Comparison of ENCODE assay signal across 8 cellular contexts in the genomic region with DNA sequence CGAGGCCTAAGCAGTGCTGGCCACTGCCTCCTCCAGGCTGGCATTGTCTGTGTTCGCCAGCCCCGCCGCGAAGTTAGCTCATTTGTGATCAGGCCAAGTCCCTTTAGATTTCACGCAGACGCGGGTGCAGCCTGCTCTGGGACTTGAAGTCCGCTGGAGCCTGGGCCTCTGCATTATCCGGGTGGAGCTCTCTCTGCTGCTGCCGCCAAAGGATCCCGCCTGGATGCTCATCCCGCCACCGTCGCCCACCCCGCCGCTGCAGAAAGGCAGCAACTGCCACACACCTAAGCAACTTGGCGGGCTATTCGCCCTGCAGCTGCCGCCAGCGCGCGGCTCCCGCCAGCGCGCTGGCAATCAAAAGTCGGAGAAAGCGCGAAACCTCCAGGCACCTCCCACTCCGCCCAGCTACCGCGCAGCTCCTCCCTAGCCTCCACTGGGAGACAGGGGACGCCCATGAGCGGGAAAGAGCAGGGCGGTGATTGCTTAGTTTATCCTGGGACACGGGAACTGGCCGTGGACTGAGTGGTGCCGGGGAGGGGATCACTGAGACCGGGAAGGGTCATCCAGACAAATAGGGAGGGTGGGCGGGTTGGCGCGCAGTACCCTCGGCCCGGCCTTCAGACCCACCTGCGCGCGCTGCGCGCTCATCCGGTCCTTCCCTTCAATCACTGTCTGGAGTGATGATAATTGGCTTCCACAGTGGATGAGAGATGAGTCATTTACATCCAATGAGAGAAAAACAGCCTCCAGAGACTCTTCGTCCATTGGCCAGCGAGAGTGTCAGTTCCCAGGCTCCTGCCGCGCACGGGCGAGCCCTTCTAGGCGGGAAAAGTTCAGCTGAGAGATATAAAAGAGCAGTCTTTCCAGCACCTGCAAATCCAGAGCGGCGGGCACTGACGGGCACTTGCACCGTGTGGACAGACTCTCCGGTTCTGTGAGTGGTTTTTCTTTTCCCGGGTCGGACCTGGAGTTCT. TPM values are rescaled to one million over a fixed set of nuclear protein-coding genes. Genes with fewer than 3 reads are reported as not detected.
DNase-seq lines count a peak whose midpoint lies in the region; ATAC-seq, FAIRE-seq and TF ChIP-seq lines count a peak whose summit lies in the region.

A gene with protein sequence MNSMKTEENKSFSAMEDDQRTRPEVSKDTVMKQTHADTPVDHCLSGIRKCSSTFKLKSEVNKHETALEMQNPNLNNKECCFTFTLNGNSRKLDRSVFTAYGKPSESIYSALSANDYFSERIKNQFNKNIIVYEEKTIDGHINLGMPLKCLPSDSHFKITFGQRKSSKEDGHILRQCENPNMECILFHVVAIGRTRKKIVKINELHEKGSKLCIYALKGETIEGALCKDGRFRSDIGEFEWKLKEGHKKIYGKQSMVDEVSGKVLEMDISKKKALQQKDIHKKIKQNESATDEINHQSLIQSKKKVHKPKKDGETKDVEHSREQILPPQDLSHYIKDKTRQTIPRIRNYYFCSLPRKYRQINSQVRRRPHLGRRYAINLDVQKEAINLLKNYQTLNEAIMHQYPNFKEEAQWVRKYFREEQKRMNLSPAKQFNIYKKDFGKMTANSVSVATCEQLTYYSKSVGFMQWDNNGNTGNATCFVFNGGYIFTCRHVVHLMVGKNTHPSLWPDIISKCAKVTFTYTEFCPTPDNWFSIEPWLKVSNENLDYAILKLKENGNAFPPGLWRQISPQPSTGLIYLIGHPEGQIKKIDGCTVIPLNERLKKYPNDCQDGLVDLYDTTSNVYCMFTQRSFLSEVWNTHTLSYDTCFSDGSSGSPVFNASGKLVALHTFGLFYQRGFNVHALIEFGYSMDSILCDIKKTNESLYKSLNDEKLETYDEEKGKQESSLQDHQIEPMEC (plus strand): TSS at position 875 of the 974 bp plus-strand sequence. CDS start 2,389 bp downstream, outside the sequence.

- H3K27me3 Mint-ChIP-seq in neural progenitor cell (ENCODE audit: insufficient read depth, low read depth), result peaks cover 15% of the 10 kb centered on the region

- TF ChIP-seq POLR2A in thyroid gland (IDR thresholded peaks at IDR 0.05), result no peak

- H3K4me1 ChIP-seq in KMS-11 (ENCODE audit: low read depth, poor library complexity, severe bottlenecking), result peaks cover 62% of the 10 kb centered on the region
- H3K4me1 ChIP-seq in neural progenitor cell, result peaks cover 17% of the 10 kb centered on the region
- H3K4me1 ChIP-seq in thyroid gland, result peaks cover 9 to 14% of the 10 kb centered on the region in 2 donors

- H3K9me3 ChIP-seq in neural progenitor cell (ENCODE audit: low read depth), result no peaks in the 10 kb centered on the region
- no peaks in the 10 kb centered on the region for H3K9me3 ChIP-seq in thyroid gland

- H3K4me3 Mint-ChIP-seq in neural progenitor cell, result peak within 1 kb of the TSS; percentile 88

- DNase-seq in EH (ENCODE audit: low read depth) (peak; percentile 93), RPMI8226 (peak; percentile 92), activated gamma-delta T cell (lab: John Stamatoyannopoulos, UW) (peak; percentile 24), frontal cortex (ENCODE audit: low spot score in 2 of 2) (peak; percentile 72 to 81), neural progenitor cell (ENCODE audit: low spot score) (peak; percentile 91), thyroid gland (peak; percentile 81)

- WGBS in thyroid gland, 2 donors, result 1 to 3% methylated on average over 33 to 51 of the region's 64 CpGs

- H2AFZ ChIP-seq in KMS-11 (ENCODE audit: low read depth) (peak within 1 kb of the TSS; percentile 75), neural progenitor cell (replicated peaks) (peak within 1 kb of the TSS; percentile 83)

- H4K20me1 ChIP-seq in KMS-11 (ENCODE audit: insufficient read depth), result no peaks in the 10 kb centered on the region
- H4K20me1 ChIP-seq in neural progenitor cell (ENCODE audit: low read depth), result no peaks in the 10 kb centered on the region

- H3F3A ChIP-seq in neural progenitor cell (ENCODE audit: low read depth), result peaks cover 26% of the 10 kb centered on the region

- H3K4me3 ChIP-seq in KMS-11 (IDR thresholded peaks at IDR 0.05; ENCODE audit: insufficient read depth, low read depth, low read length) (no peak within 1 kb of the TSS), neural progenitor cell (peak within 1 kb of the TSS; percentile 55), thyroid gland (replicated peaks in 1 of 3) (peak within 1 kb of the TSS in 1 of 3 donors; percentile 38)

- intact Hi-C loops in thyroid gland (cut with DNase I), result no loop called here

- H3K9me3 Mint-ChIP-seq in neural progenitor cell, result peaks cover 23% of the 10 kb centered on the region

- no peak for TF ChIP-seq CTCF in KMS-11 (conservative IDR thresholded peaks at IDR 0.05; ENCODE audit: low read depth, low read length)
- no peak for TF ChIP-seq CTCF in neural progenitor cell (IDR thresholded peaks at IDR 0.05)
- no peak for TF ChIP-seq CTCF in thyroid gland (IDR thresholded peaks at IDR 0.05)

- H3K9ac ChIP-seq in KMS-11 (peak within 1 kb of the TSS; percentile 84), neural progenitor cell (no peak within 1 kb of the TSS)

- H3K79me2 ChIP-seq in KMS-11 (ENCODE audit: insufficient read depth, low read depth), result peaks cover 35% of the 10 kb centered on the region
- peaks cover 4% of the 10 kb centered on the region for H3K79me2 ChIP-seq in neural progenitor cell (ENCODE audit: low read depth)

- H3K36me3 ChIP-seq in KMS-11 (ENCODE audit: insufficient read depth) (peaks cover 18% of the 10 kb centered on the region), neural progenitor cell (peaks cover 5% of the 10 kb centered on the region), thyroid gland (no peaks in the 10 kb centered on the region)

- no peak within 1 kb of the TSS for H3K27ac Mint-ChIP-seq in neural progenitor cell

- peaks cover 34% of the 10 kb centered on the region for H3K36me3 Mint-ChIP-seq in neural progenitor cell

- ATAC-seq in GM21786 (IDR thresholded peaks at IDR 0.05; ENCODE audit: unreplicated experiment), result peak; percentile 71

- FAIRE-seq in frontal cortex (lab: Jason Lieb, UNC), result no peak

- H3K27me3 ChIP-seq in KMS-11 (ENCODE audit: insufficient read depth, low read depth), result no peaks in the 10 kb centered on the region
- H3K27me3 ChIP-seq in neural progenitor cell, result peaks cover 58% of the 10 kb centered on the region
- H3K27me3 ChIP-seq in thyroid gland, result no peaks in the 10 kb centered on the region

- H3K4me2 ChIP-seq in KMS-11 (peak within 1 kb of the TSS; percentile 91), neural progenitor cell (peak within 1 kb of the TSS; percentile 80)

- peak within 1 kb of the TSS; percentile 85 for H3K27ac ChIP-seq in KMS-11
- no peak within 1 kb of the TSS for H3K27ac ChIP-seq in neural progenitor cell
- no peak within 1 kb of the TSS for H3K27ac ChIP-seq in thyroid gland

- H3K4me1 Mint-ChIP-seq in neural progenitor cell, result peaks cover 26% of the 10 kb centered on the region

RNA-seq across cellular contexts. Expression of the gene that starts here (rescaled TPM):
- 2.9 TPM for total RNA-seq in frontal cortex
- 9.6 and 13.1 TPM in 2 replicates for total RNA-seq in neural progenitor cell (ENCODE audit: low replicate concordance)
- under 1 TPM in 2 of 4 donors, not detected in 2; 0.22 to 0.67 TPM for total RNA-seq in thyroid gland

Comparison
In these comparisons a context has a peak if more than half of its experiments do, and no peak if none do; other contexts are left out.
1. Peak in DNase-seq in thyroid gland; RNA of the gene not detected or under 1 TPM.
2. DNase-seq: peak in every context shown above with its lines; median percentile 93 in EH; 92 in RPMI8226; 91 in neural progenitor cell; 81 in thyroid gland; 76 in frontal cortex; 24 in activated gamma-delta T cell.